In the genomic region with DNA sequence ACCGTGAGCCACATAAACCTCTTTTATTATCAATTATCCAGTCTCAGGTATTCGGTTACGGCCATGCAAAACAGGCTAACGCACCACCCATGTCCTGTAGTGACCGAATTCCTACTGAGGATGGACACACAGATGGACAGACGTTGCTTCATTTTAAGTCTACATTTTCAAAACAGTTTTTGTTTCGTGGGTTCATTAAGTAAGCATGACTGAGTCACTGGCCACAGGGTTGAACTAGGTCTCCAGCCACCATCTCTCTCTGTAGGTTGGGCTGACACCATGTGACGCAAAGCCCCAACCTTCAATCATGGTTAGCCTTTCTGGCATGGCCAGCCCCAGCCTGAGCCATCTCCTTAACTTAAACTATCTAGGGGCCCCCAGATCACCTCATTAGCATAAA, we compare ENCODE assay signal across 16 cellular contexts.
DNase-seq lines count a peak whose midpoint lies in the region; ATAC-seq and TF ChIP-seq lines count a peak whose summit lies in the region.
"Had no signal": no experiment of that assay in that cellular context is flagged by ENCODE, and none has a peak within 500 bp of the region (broad histone marks: within the 10 kb centered on the region; RNA-seq: fewer than 3 reads in every experiment).

No MANE protein-coding gene starts in this region.

- peaks cover 9% of the 10 kb centered on the region for H3K79me1 ChIP-seq in trophoblast cell (ENCODE audit: low read length)

- H3K27me3 Mint-ChIP-seq in Caco-2 (ENCODE audit: insufficient read depth, unreplicated experiment) = no peaks in the 10 kb centered on the region
- no peaks in the 10 kb centered on the region for H3K27me3 Mint-ChIP-seq in stimulated activated naive CD8-positive, alpha-beta T cell treated with anti-CD3 and anti-CD28 coated beads, Interleukin-15, amount 100 ng/mL, for 72 hours
- peaks cover 16% of the 10 kb centered on the region for H3K27me3 Mint-ChIP-seq in neural progenitor cell (ENCODE audit: insufficient read depth, low read depth)

- H3K4me1 Mint-ChIP-seq in Caco-2 (ENCODE audit: low read depth, unreplicated experiment) (peaks cover 25% of the 10 kb centered on the region), neural progenitor cell (peaks cover 52% of the 10 kb centered on the region)
- no peaks in the 10 kb centered on the region for H3K4me1 Mint-ChIP-seq in stimulated activated naive CD8-positive, alpha-beta T cell treated with anti-CD3 and anti-CD28 coated beads, Interleukin-15, amount 100 ng/mL, for 72 hours

- no peak overlapping the region for H2BK120ac ChIP-seq in trophoblast cell (ENCODE audit: insufficient read depth, low read length, poor library complexity)

- H3K18ac ChIP-seq in trophoblast cell (ENCODE audit: low read length) = no peak overlapping the region

- no peak overlapping the region for H2AK5ac ChIP-seq in trophoblast cell (ENCODE audit: low read length)

- H3K79me2 ChIP-seq in trophoblast cell (ENCODE audit: control insufficient read depth, insufficient read depth, low read length, poor library complexity) (peaks cover 3% of the 10 kb centered on the region), neural progenitor cell (ENCODE audit: low read depth) (no peaks in the 10 kb centered on the region)

- no peak overlapping the region for H3K4me3 ChIP-seq in Caco-2 (ENCODE audit: low read depth, low read length)
- H3K4me3 ChIP-seq in cardiac fibroblast (replicated peaks in 1 of 2; ENCODE audit: low read depth in 2 of 2, low read length in 2 of 2) = no peak overlapping the region
- H3K4me3 ChIP-seq in trophoblast cell (ENCODE audit: low read depth, low read length) = no peak overlapping the region
- H3K4me3 ChIP-seq in neural progenitor cell = no peak overlapping the region
- H3K4me3 ChIP-seq: colonic mucosa had no signal

- H4K12ac ChIP-seq in trophoblast cell (ENCODE audit: low read depth, low read length) = no peak overlapping the region

- H2BK5ac ChIP-seq in trophoblast cell (ENCODE audit: low read depth, low read length, poor library complexity) = no peak overlapping the region

- H3K27ac Mint-ChIP-seq in Caco-2 (ENCODE audit: unreplicated experiment) (peak overlapping the region; percentile 19), neural progenitor cell (no peak overlapping the region)
- no peak overlapping the region for H3K27ac Mint-ChIP-seq in stimulated activated naive CD8-positive, alpha-beta T cell treated with anti-CD3 and anti-CD28 coated beads, Interleukin-15, amount 100 ng/mL, for 72 hours
- H3K27ac Mint-ChIP-seq: activated CD8-positive, alpha-beta T cell treated with anti-CD3 and anti-CD28 coated beads, Interleukin-2, amount 10 ng/mL, durations not matched to agents 7 days and 5 days; natural killer cell treated with Interleukin-12 subunit alpha and Interleukin-12 subunit beta and Interleukin-15 and Interleukin-18, amount 100 ng/mL, for 72 hours; T-helper 1 cell treated with Interleukin-12 subunit alpha and Interleukin-12 subunit beta and Interleukin-4 antibody, amounts not matched to agents 30 μg/mL and 1 μg/mL, for 36 hours had no signal

- H3K4me2 ChIP-seq in trophoblast cell (ENCODE audit: low read length) (no peak overlapping the region), neural progenitor cell (no peak overlapping the region)
- H3K4me2 ChIP-seq: KMS-11 had no signal

- no peak for ATAC-seq in stimulated activated naive CD8-positive, alpha-beta T cell treated with anti-CD3 and anti-CD28 coated beads, Interleukin-15, amount 100 ng/mL, for 72 hours
- no peak for ATAC-seq in GM19455 (IDR thresholded peaks at IDR 0.05; ENCODE audit: unreplicated experiment)
- ATAC-seq: activated CD8-positive, alpha-beta T cell treated with anti-CD3 and anti-CD28 coated beads, Interleukin-2, amount 10 ng/mL, durations not matched to agents 7 days and 5 days had no signal

- H3K4ac ChIP-seq in trophoblast cell (ENCODE audit: low read depth, low read length) = no peak overlapping the region

- H3K14ac ChIP-seq in trophoblast cell (ENCODE audit: low read length) = no peak overlapping the region

- no peak overlapping the region for H2BK12ac ChIP-seq in trophoblast cell (ENCODE audit: low read length)

- no peak overlapping the region for H3K23ac ChIP-seq in trophoblast cell (ENCODE audit: low read length)

- H3K9ac ChIP-seq in trophoblast cell (ENCODE audit: low read length) (no peak overlapping the region), neural progenitor cell (no peak overlapping the region)
- H3K9ac ChIP-seq: KMS-11 had no signal

- CTCF ChIA-PET in Caco-2 (lab: Charles Lee) = no interaction called here

- intact Hi-C loops in Caco-2 (cut with micrococcal nuclease; ENCODE audit: unreplicated experiment) = no loop called here

- POLR2A ChIA-PET in Caco-2 (lab: Charles Lee) = no interaction called here

- no peaks in the 10 kb centered on the region for H3K36me3 ChIP-seq in Caco-2 (ENCODE audit: control insufficient read depth, insufficient read depth, low read length)
- H3K36me3 ChIP-seq in trophoblast cell (ENCODE audit: control insufficient read depth in 1 of 2, insufficient read depth in 2 of 2, low read length in 2 of 2) = no peaks in the 10 kb centered on the region
- no peaks in the 10 kb centered on the region for H3K36me3 ChIP-seq in neural progenitor cell
- H3K36me3 ChIP-seq: colonic mucosa had no signal

- peaks cover 16% of the 10 kb centered on the region for H3K4me1 ChIP-seq in Caco-2
- peaks cover 23 to 25% of the 10 kb centered on the region in 2 experiments for H3K4me1 ChIP-seq in trophoblast cell (ENCODE audit: control insufficient read depth in 1 of 2, insufficient read depth in 2 of 2, low read length in 2 of 2)
- peaks cover 9% of the 10 kb centered on the region for H3K4me1 ChIP-seq in neural progenitor cell
- H3K4me1 ChIP-seq: colonic mucosa had no signal

- no peak overlapping the region for H4K8ac ChIP-seq in trophoblast cell (ENCODE audit: low read depth, low read length)

- H4K20me1 ChIP-seq in neural progenitor cell (ENCODE audit: low read depth) = no peaks in the 10 kb centered on the region

- no peak overlapping the region for H3K27ac ChIP-seq in trophoblast cell (ENCODE audit: low read depth, low read length)
- no peak overlapping the region for H3K27ac ChIP-seq in neural progenitor cell
- H3K27ac ChIP-seq: colonic mucosa, KMS-11 had no signal

- DNase-seq in Caco-2 = no peak
- peak; percentile 30 for DNase-seq in HT1080 (ENCODE audit: low read depth)
- DNase-seq in cardiac fibroblast (ENCODE audit: low read depth in 2 of 2) = peak; percentile 6 to 76
- peak; percentile 23 to 55 for DNase-seq in trophoblast cell
- no peak for DNase-seq in stimulated activated naive CD8-positive, alpha-beta T cell treated with anti-CD3 and anti-CD28 coated beads, Interleukin-15, amount 100 ng/mL, for 72 hours
- no peak for DNase-seq in neural progenitor cell (ENCODE audit: low spot score)
- DNase-seq: activated CD8-positive, alpha-beta T cell treated with anti-CD3 and anti-CD28 coated beads, Interleukin-2, amount 10 ng/mL, durations not matched to agents 7 days and 5 days; C1 segment of cervical spinal cord; colonic mucosa; NCI-H146; NCI-H2227 treated with DMSO at 0.1 percent for 48 hours; SHP77 had no signal

- no peak overlapping the region for H3K4me3 Mint-ChIP-seq in Caco-2 (ENCODE audit: unreplicated experiment)
- H3K4me3 Mint-ChIP-seq in stimulated activated naive CD8-positive, alpha-beta T cell treated with anti-CD3 and anti-CD28 coated beads, Interleukin-15, amount 100 ng/mL, for 72 hours = no peak overlapping the region
- H3K4me3 Mint-ChIP-seq in neural progenitor cell = no peak overlapping the region
- H3K4me3 Mint-ChIP-seq: activated CD8-positive, alpha-beta T cell treated with anti-CD3 and anti-CD28 coated beads, Interleukin-2, amount 10 ng/mL, durations not matched to agents 7 days and 5 days; natural killer cell treated with Interleukin-12 subunit alpha and Interleukin-12 subunit beta and Interleukin-15 and Interleukin-18, amount 100 ng/mL, for 72 hours; T-helper 1 cell treated with Interleukin-12 subunit alpha and Interleukin-12 subunit beta and Interleukin-4 antibody, amounts not matched to agents 30 μg/mL and 1 μg/mL, for 36 hours had no signal

- no CpG with 5 or more reads among the region's 8 CpGs for WGBS in trophoblast cell (ENCODE audit: extremely low coverage, insufficient coverage, insufficient read length)

- no peak for TF ChIP-seq CTCF in Caco-2 (IDR thresholded peaks at IDR 0.05; ENCODE audit: insufficient read depth in 1 of 2, low read depth in 1 of 2, low read length in 1 of 2, severe bottlenecking in 1 of 2, unreplicated experiment in 1 of 2)
- no peak for TF ChIP-seq CTCF in cardiac fibroblast (IDR thresholded peaks at IDR 0.05; ENCODE audit: low read depth, low read length)
- TF ChIP-seq CTCF in neural progenitor cell (IDR thresholded peaks at IDR 0.05) = no peak

- H3K27me3 ChIP-seq in Caco-2 (replicated peaks; ENCODE audit: control insufficient read depth, insufficient read depth, low read length) (no peaks in the 10 kb centered on the region), trophoblast cell (ENCODE audit: insufficient read depth, low read length) (no peaks in the 10 kb centered on the region), neural progenitor cell (no peaks in the 10 kb centered on the region)
- H3K27me3 ChIP-seq: colonic mucosa had no signal

- H3K36me3 Mint-ChIP-seq in Caco-2 (ENCODE audit: insufficient read depth, unreplicated experiment) (no peaks in the 10 kb centered on the region), neural progenitor cell (no peaks in the 10 kb centered on the region)
- H3K36me3 Mint-ChIP-seq: natural killer cell treated with Interleukin-12 subunit alpha and Interleukin-12 subunit beta and Interleukin-15 and Interleukin-18, amount 100 ng/mL, for 72 hours had no signal

- H3F3A ChIP-seq in neural progenitor cell (ENCODE audit: low read depth) = no peaks in the 10 kb centered on the region

- no peak overlapping the region for H4K91ac ChIP-seq in trophoblast cell (ENCODE audit: low read depth, low read length)

- no TSS peak for BruUV-seq in Caco-2 (replicated peaks; lab: Mats Ljungman, UMichigan)

- H2AFZ ChIP-seq in trophoblast cell (ENCODE audit: insufficient read depth, low read length, poor library complexity) = no peak overlapping the region
- H2AFZ ChIP-seq in neural progenitor cell (replicated peaks) = no peak overlapping the region

- H3K9me3 ChIP-seq in Caco-2 (no peaks in the 10 kb centered on the region), trophoblast cell (ENCODE audit: insufficient read depth, low read depth, low read length) (no peaks in the 10 kb centered on the region), neural progenitor cell (ENCODE audit: low read depth) (no peaks in the 10 kb centered on the region)
- H3K9me3 ChIP-seq: colonic mucosa had no signal

- peaks cover 8% of the 10 kb centered on the region for H3K9me3 Mint-ChIP-seq in Caco-2 (ENCODE audit: unreplicated experiment)
- H3K9me3 Mint-ChIP-seq in stimulated activated naive CD8-positive, alpha-beta T cell treated with anti-CD3 and anti-CD28 coated beads, Interleukin-15, amount 100 ng/mL, for 72 hours = no peaks in the 10 kb centered on the region
- no peaks in the 10 kb centered on the region for H3K9me3 Mint-ChIP-seq in neural progenitor cell
- H3K9me3 Mint-ChIP-seq: natural killer cell treated with Interleukin-12 subunit alpha and Interleukin-12 subunit beta and Interleukin-15 and Interleukin-18, amount 100 ng/mL, for 72 hours; T-helper 1 cell treated with Interleukin-12 subunit alpha and Interleukin-12 subunit beta and Interleukin-4 antibody, amounts not matched to agents 30 μg/mL and 1 μg/mL, for 36 hours had no signal

Comparison
In these comparisons a context has a peak if more than half of its experiments do, and no peak if none do; other contexts are left out.
1. DNase-seq: peak in HT1080 (single experiment), cardiac fibroblast (2 of 2) and trophoblast cell (2 of 2); none in Caco-2 (0 of 2), stimulated activated naive CD8-positive, alpha-beta T cell treated with anti-CD3 and anti-CD28 coated beads, Interleukin-15, amount 100 ng/mL, for 72 hours (0 of 2) and neural progenitor cell (single experiment).